ENCODE assay signal across 16 cellular contexts in the genomic region with DNA sequence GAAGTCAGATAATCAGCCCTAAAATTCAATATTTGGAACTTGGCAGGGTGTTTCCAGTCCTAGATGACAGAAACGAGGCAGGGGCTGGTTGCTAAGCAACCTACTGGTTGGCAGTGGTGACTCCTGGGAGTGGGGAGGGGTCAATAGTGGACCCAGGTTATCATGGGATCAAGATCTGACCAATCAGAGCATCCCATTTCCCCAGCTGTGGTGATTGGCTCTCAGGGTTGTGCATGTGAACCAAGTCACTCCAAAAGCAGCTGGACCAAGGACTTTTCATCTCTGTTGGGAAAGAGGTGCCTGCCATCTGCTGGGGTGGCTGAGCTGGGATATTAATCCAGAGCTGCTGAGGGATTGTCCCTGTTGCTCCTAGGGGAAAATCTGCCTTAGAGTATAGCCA.
A peak's percentile ranks its signal among the peaks of the same experiment; 100 is the strongest.
DNase-seq lines count a peak whose midpoint lies in the region; ATAC-seq and TF ChIP-seq lines count a peak whose summit lies in the region.
"Had no signal": no experiment of that assay in that cellular context is flagged by ENCODE, and none has a peak within 500 bp of the region (broad histone marks: within the 10 kb centered on the region; RNA-seq: fewer than 3 reads in every experiment).

No MANE protein-coding gene starts in this region.

- H3K27me3 ChIP-seq in HCT116 (ENCODE audit: insufficient read depth, low read length) (no peaks in the 10 kb centered on the region), ascending aorta (no peaks in the 10 kb centered on the region)

- H3K9ac ChIP-seq in HCT116 (ENCODE audit: low read length): no peak overlapping the region

- H3K79me2 ChIP-seq in HCT116 (ENCODE audit: insufficient read depth, low read length): no peaks in the 10 kb centered on the region

- RAD21 ChIA-PET in HCT116 (lab: Charles Lee; ENCODE audit: low non-redundant PET in 1 of 2, low total read pairs in 2 of 2, uncharacterized antibody in 2 of 2, unreplicated experiment in 2 of 2): no interaction called here

- H3K9me2 ChIP-seq in HCT116 (ENCODE audit: insufficient read depth): no peaks in the 10 kb centered on the region

- 0 out of 4 replicates have a peak, but pooled peaks cover 0 to 4% of the 10 kb centered on the region in 2 experiments for H3K4me1 ChIP-seq in HCT116 (ENCODE audit: control insufficient read depth in 1 of 2, insufficient read depth in 2 of 2, low read length in 2 of 2)
- H3K4me1 ChIP-seq in ascending aorta: no peaks in the 10 kb centered on the region

- no peaks in the 10 kb centered on the region for H4K20me1 ChIP-seq in HCT116 (ENCODE audit: insufficient read depth)

- no peak overlapping the region for H2AFZ ChIP-seq in HCT116 (ENCODE audit: low read depth, low read length, poor library complexity, severe bottlenecking)

- TF ChIP-seq POLR2A in HCT116 (IDR thresholded peaks at IDR 0.05; ENCODE audit: borderline replicate concordance, extremely low read depth, insufficient read depth, insufficient read length): no peak

- H3K4me2 ChIP-seq in HCT116 (ENCODE audit: low read length): no peak overlapping the region

- H3K4me1 Mint-ChIP-seq in Calu3 (ENCODE audit: low read depth, unreplicated experiment): no peaks in the 10 kb centered on the region
- H3K4me1 Mint-ChIP-seq: T-cell had no signal

- H3K9me3 ChIP-seq in HCT116 (ENCODE audit: control insufficient read depth in 1 of 2, insufficient read depth in 1 of 2, low read depth in 1 of 2, low read length in 2 of 2): no peaks in the 10 kb centered on the region
- H3K9me3 ChIP-seq in ascending aorta: no peaks in the 10 kb centered on the region

- CTCF ChIA-PET in Calu3 (lab: Charles Lee): interaction anchor here (0.6 to 2.0 kb wide), 2 partner anchors 46 to 657 kb away, joined by 3 to 13 read pairs; no protein-coding TSS in a partner anchor
- CTCF ChIA-PET in HCT116 (lab: Charles Lee): interaction anchor here (1.9 kb wide), 1 partner anchor 46 kb away, joined by 6 read pairs; no protein-coding TSS in a partner anchor

- H3K27ac ChIP-seq in HCT116 (ENCODE audit: low read depth, low read length): no peak overlapping the region
- H3K27ac ChIP-seq in ascending aorta: no peak overlapping the region

- no peak overlapping the region for H3K27ac Mint-ChIP-seq in Calu3 (ENCODE audit: unreplicated experiment)
- H3K27ac Mint-ChIP-seq: effector memory CD8-positive, alpha-beta T cell; nephron; T-cell had no signal

- H3K27me3 Mint-ChIP-seq in Calu3 (ENCODE audit: unreplicated experiment): peaks cover 60% of the 10 kb centered on the region

- DNase-seq in Calu3 (peak; percentile 20), HCT116 (ENCODE audit: low read depth, low spot score) (peak; percentile 67), NCI-H82 treated with DMSO at 0.1 percent for 48 hours (lab: John Stamatoyannopoulos, UW; ENCODE audit: unreplicated experiment) (peak; percentile 98), fibroblast of mammary gland (ENCODE audit: low read depth) (peak; percentile 14), ascending aorta (ENCODE audit: low spot score in 2 of 2) (no peak), GDM1 (lab: John Stamatoyannopoulos, UW) (no peak)
- DNase-seq: activated CD4-positive, alpha-beta T cell treated with anti-CD3 and anti-CD28 coated beads for 4 hours; C1 segment of cervical spinal cord; effector memory CD8-positive, alpha-beta T cell; head of caudate nucleus; left ventricle myocardium superior; substantia nigra; T-cell had no signal

- TF ChIP-seq RAD21 in HCT116 (IDR thresholded peaks at IDR 0.05; ENCODE audit: low read depth): peak; percentile 21; the same call in 1 of the 2 replicates

- no peaks in the 10 kb centered on the region for H3K9me3 Mint-ChIP-seq in Calu3 (ENCODE audit: low read depth, unreplicated experiment)
- H3K9me3 Mint-ChIP-seq: effector memory CD8-positive, alpha-beta T cell; nephron; T-cell had no signal

- no peaks in the 10 kb centered on the region for H3K36me3 ChIP-seq in HCT116 (ENCODE audit: control insufficient read depth in 1 of 2, insufficient read depth in 2 of 2, low read length in 2 of 2)
- no peaks in the 10 kb centered on the region for H3K36me3 ChIP-seq in ascending aorta

- no peaks in the 10 kb centered on the region for H3K36me3 Mint-ChIP-seq in Calu3 (ENCODE audit: insufficient read depth, unreplicated experiment)
- H3K36me3 Mint-ChIP-seq: T-cell had no signal

- POLR2A ChIA-PET in HCT116 (lab: Charles Lee): no interaction called here

- BruUV-seq in Calu3 (replicated peaks; lab: Mats Ljungman, UMichigan) (no TSS peak), HCT116 (replicated peaks; lab: Mats Ljungman, UMichigan) (no TSS peak)

- TF ChIP-seq CTCF in Calu3 (IDR thresholded peaks at IDR 0.05; ENCODE audit: unreplicated experiment) (no peak), HCT116 (IDR thresholded peaks at IDR 0.05 in 2 of 3, conservative IDR thresholded peaks at IDR 0.05 in 1 of 3; ENCODE audit: borderline replicate concordance in 1 of 3, insufficient read depth in 1 of 3, low read depth in 2 of 3, low read length in 2 of 3) (peak in 1 of 3 experiments; percentile 3; a peak in 1 of 6 replicates), fibroblast of mammary gland (conservative IDR thresholded peaks at IDR 0.05; ENCODE audit: control insufficient read depth, insufficient read depth, low read depth, low read length) (no peak), ascending aorta (IDR thresholded peaks at IDR 0.05) (no peak)

- H3K4me3 Mint-ChIP-seq in Calu3 (ENCODE audit: low read depth, unreplicated experiment): no peak overlapping the region
- H3K4me3 Mint-ChIP-seq: effector memory CD8-positive, alpha-beta T cell; nephron; T-cell had no signal

- no peak overlapping the region for H3K4me3 ChIP-seq in HCT116 (replicated peaks in 1 of 2; ENCODE audit: low read depth in 1 of 2, low read length in 2 of 2)
- no peak overlapping the region for H3K4me3 ChIP-seq in fibroblast of mammary gland (ENCODE audit: control insufficient read depth, low read depth, low read length)
- no peak overlapping the region for H3K4me3 ChIP-seq in ascending aorta

- ATAC-seq in HCT116 (peak; percentile 89), GM21723 (IDR thresholded peaks at IDR 0.05; ENCODE audit: unreplicated experiment) (no peak), GM21825 (IDR thresholded peaks at IDR 0.05; ENCODE audit: unreplicated experiment) (no peak)
- ATAC-seq: effector memory CD8-positive, alpha-beta T cell; left ventricle myocardium superior; T-cell had no signal

- intact Hi-C loops in Calu3 (cut with micrococcal nuclease; ENCODE audit: unreplicated experiment) (loop anchor here (10.0 kb wide), 1 partner anchor 1260 kb away; no protein-coding TSS in a partner anchor), HCT116 (cut with micrococcal nuclease) (no loop called here), ascending aorta (cut with DNase I) (no loop called here)

TF ChIP-seq in HCT116, 20 proteins besides CTCF, POLR2A, EP300 and RAD21:
- TF ChIP-seq EZH2phosphoT487 (IDR thresholded peaks at IDR 0.05; ENCODE audit: borderline replicate concordance): no peak
- TF ChIP-seq TCF7L2 (IDR thresholded peaks at IDR 0.05; ENCODE audit: borderline replicate concordance, extremely low read depth, insufficient read depth, insufficient read length): no peak
- TF ChIP-seq YY1 (IDR thresholded peaks at IDR 0.05; ENCODE audit: extremely low read depth, insufficient replicate concordance, low read depth, low read length): no peak
- TF ChIP-seq SRF (IDR thresholded peaks at IDR 0.05; ENCODE audit: low read depth): no peak
- TF ChIP-seq CEBPB (IDR thresholded peaks at IDR 0.05; ENCODE audit: low read depth): no peak
- no peak for TF ChIP-seq ELF1 (IDR thresholded peaks at IDR 0.05; ENCODE audit: borderline replicate concordance, low read depth)
- TF ChIP-seq, protein P1, sequence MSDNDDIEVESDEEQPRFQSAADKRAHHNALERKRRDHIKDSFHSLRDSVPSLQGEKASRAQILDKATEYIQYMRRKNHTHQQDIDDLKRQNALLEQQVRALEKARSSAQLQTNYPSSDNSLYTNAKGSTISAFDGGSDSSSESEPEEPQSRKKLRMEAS (IDR thresholded peaks at IDR 0.05): no peak
- no peak for TF ChIP-seq SIN3A (IDR thresholded peaks at IDR 0.05; ENCODE audit: low read depth)
- no peak for TF ChIP-seq CBX3 (IDR thresholded peaks at IDR 0.05; ENCODE audit: low read depth)
- TF ChIP-seq EZH2 (IDR thresholded peaks at IDR 0.05): no peak
- TF ChIP-seq JUND (IDR thresholded peaks at IDR 0.05): no peak
- TF ChIP-seq FOSL1 (IDR thresholded peaks at IDR 0.05; ENCODE audit: low read depth): no peak
- TF ChIP-seq, protein P2, sequence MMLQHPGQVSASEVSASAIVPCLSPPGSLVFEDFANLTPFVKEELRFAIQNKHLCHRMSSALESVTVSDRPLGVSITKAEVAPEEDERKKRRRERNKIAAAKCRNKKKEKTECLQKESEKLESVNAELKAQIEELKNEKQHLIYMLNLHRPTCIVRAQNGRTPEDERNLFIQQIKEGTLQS (IDR thresholded peaks at IDR 0.05): no peak
- no peak for TF ChIP-seq SP1 (IDR thresholded peaks at IDR 0.05; ENCODE audit: low read depth)
- TF ChIP-seq, protein P3, sequence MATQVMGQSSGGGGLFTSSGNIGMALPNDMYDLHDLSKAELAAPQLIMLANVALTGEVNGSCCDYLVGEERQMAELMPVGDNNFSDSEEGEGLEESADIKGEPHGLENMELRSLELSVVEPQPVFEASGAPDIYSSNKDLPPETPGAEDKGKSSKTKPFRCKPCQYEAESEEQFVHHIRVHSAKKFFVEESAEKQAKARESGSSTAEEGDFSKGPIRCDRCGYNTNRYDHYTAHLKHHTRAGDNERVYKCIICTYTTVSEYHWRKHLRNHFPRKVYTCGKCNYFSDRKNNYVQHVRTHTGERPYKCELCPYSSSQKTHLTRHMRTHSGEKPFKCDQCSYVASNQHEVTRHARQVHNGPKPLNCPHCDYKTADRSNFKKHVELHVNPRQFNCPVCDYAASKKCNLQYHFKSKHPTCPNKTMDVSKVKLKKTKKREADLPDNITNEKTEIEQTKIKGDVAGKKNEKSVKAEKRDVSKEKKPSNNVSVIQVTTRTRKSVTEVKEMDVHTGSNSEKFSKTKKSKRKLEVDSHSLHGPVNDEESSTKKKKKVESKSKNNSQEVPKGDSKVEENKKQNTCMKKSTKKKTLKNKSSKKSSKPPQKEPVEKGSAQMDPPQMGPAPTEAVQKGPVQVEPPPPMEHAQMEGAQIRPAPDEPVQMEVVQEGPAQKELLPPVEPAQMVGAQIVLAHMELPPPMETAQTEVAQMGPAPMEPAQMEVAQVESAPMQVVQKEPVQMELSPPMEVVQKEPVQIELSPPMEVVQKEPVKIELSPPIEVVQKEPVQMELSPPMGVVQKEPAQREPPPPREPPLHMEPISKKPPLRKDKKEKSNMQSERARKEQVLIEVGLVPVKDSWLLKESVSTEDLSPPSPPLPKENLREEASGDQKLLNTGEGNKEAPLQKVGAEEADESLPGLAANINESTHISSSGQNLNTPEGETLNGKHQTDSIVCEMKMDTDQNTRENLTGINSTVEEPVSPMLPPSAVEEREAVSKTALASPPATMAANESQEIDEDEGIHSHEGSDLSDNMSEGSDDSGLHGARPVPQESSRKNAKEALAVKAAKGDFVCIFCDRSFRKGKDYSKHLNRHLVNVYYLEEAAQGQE (IDR thresholded peaks at IDR 0.05; ENCODE audit: low read depth): no peak
TF ChIP-seq in HCT116: peak in this region for 0.

Comparison
In these comparisons a context has a peak if more than half of its experiments do, and no peak if none do; other contexts are left out.
1. DNase-seq: peak in Calu3 (single experiment), HCT116 (single experiment), NCI-H82 treated with DMSO at 0.1 percent for 48 hours (single experiment) and fibroblast of mammary gland (single experiment); none in ascending aorta (0 of 2) and GDM1 (single experiment).